ENCODE assay signal across 8 cellular contexts in the genomic region with DNA sequence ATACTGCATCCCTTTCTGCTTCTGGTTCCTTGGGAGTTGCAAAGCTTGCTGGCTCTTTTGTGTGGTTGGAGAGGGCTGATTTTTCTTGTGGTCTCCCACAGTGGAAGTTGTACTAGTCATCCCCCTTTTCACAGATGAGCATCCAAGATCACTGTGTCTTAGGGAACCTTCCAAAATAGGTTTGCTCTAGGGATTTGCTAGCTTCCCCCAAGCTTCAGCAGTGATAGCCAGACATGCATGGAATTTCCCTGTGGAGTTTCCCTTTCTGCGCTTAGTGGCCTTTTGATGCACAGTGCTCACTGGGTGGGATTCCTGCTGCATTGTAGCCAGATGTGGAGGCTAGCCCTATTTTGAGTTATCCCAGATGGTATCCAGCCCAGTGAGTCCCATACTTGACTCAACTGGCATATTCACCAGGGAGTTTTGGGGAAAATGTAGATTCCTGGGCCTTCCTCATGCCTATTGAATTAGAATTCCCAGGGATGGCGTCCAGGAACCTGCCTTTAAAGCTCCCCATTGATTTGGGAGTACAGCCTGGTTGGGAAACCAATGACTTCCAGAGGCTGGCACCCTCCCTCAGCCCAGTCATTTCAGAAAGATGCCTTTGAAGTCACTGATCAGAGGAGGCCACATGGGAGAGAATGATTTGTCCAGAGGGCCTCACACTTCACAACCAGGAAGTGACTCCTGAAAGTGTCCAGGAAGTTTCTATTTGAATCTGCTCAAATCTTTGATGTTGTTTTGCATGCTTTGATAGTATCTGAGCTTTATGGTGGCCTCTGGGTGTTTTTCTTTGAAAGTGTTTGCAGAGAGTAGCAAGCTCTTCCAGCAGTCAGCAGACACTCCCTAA. TPM values are rescaled to one million over a fixed set of nuclear protein-coding genes. Genes with fewer than 3 reads are reported as not detected.
DNase-seq lines count a peak whose midpoint lies in the region; ATAC-seq and TF ChIP-seq lines count a peak whose summit lies in the region.

No MANE protein-coding gene starts in this region.

- no peak for TF ChIP-seq EP300 in gastroesophageal sphincter (IDR thresholded peaks at IDR 0.05)

- TF ChIP-seq POLR2A in gastroesophageal sphincter (IDR thresholded peaks at IDR 0.05), result no peak

- CTCF ChIA-PET in AG04449 (lab: Yijun Ruan, JAX), result interaction anchor here (1.2 to 1.7 kb wide), 5 partner anchors 11 to 81 kb away, joined by 4 to 6 read pairs (median 5); a partner anchor contains a TSS

- H3K27me3 Mint-ChIP-seq in T-helper 2 cell treated with Interferon-gamma antibody and Interleukin-4, amounts not matched to agents 5 μg/mL and 100 μg/mL, for 36 hours (ENCODE audit: low read depth), result no peaks in the 10 kb centered on the region

- H3K9me3 Mint-ChIP-seq in T-helper 2 cell treated with Interferon-gamma antibody and Interleukin-4, amounts not matched to agents 5 μg/mL and 100 μg/mL, for 36 hours, result no peaks in the 10 kb centered on the region

- POLR2A ChIA-PET in AG04449 (lab: Yijun Ruan, JAX), result no interaction called here

- H3K4me3 Mint-ChIP-seq in T-helper 2 cell treated with Interferon-gamma antibody and Interleukin-4, amounts not matched to agents 5 μg/mL and 100 μg/mL, for 36 hours, result peak overlapping the region; percentile 51

- peak overlapping the region; percentile 74 for H3K27ac Mint-ChIP-seq in T-helper 2 cell treated with Interferon-gamma antibody and Interleukin-4, amounts not matched to agents 5 μg/mL and 100 μg/mL, for 36 hours

- H3K4me3 ChIP-seq in AG04449 (ENCODE audit: low read depth, low read length), result no peak overlapping the region
- no peak overlapping the region for H3K4me3 ChIP-seq in gastroesophageal sphincter

- 80 to 90% methylated on average over 1 to 2 of the region's 2 CpGs for WGBS in gastroesophageal sphincter (ENCODE audit: low coverage in 1 of 2), 2 donors

- no peaks in the 10 kb centered on the region for H3K9me3 ChIP-seq in gastroesophageal sphincter

- TF ChIP-seq CTCF in AG04449 (IDR thresholded peaks at IDR 0.05; ENCODE audit: insufficient read depth, low read length, missing control alignments) (no peak), GM10266 (IDR thresholded peaks at IDR 0.05; ENCODE audit: control insufficient read depth, insufficient read depth, low read depth, missing control alignments) (no peak), gastroesophageal sphincter (IDR thresholded peaks at IDR 0.05) (no peak)

- no peak for ATAC-seq in gastroesophageal sphincter
- no peak for ATAC-seq in HG02970 (IDR thresholded peaks at IDR 0.05; ENCODE audit: low FRiP score, unreplicated experiment)

- H3K36me3 Mint-ChIP-seq in T-helper 2 cell treated with Interferon-gamma antibody and Interleukin-4, amounts not matched to agents 5 μg/mL and 100 μg/mL, for 36 hours (ENCODE audit: low read depth), result peaks cover 37% of the 10 kb centered on the region

- DNase-seq in AG04449 (ENCODE audit: low read depth, low spot score), result peak; percentile 75
- DNase-seq in GM10266 (ENCODE audit: extremely low spot score), result peak; percentile 50
- peak; percentile 64 for DNase-seq in T-helper 2 cell treated with Interferon-gamma antibody and Interleukin-4, amounts not matched to agents 5 μg/mL and 100 μg/mL, for 36 hours (ENCODE audit: low spot score)
- DNase-seq in foreskin melanocyte, result peak; percentile 36
- DNase-seq in retina, result no peak
- DNase-seq in activated effector memory CD4-positive, alpha-beta T cell treated with Interleukin-2 at 50 U/mL for 16 hours, result no peak

- H3K27ac ChIP-seq in gastroesophageal sphincter, result no peak overlapping the region

- peaks cover 0 to 40% (median 16%) of the 10 kb centered on the region in 3 donors for H3K4me1 ChIP-seq in gastroesophageal sphincter

- H3K27me3 ChIP-seq in gastroesophageal sphincter, result no peaks in the 10 kb centered on the region

- H3K4me1 Mint-ChIP-seq in T-helper 2 cell treated with Interferon-gamma antibody and Interleukin-4, amounts not matched to agents 5 μg/mL and 100 μg/mL, for 36 hours (ENCODE audit: low read depth), result peaks cover 49% of the 10 kb centered on the region

- no peaks in the 10 kb centered on the region for H3K36me3 ChIP-seq in gastroesophageal sphincter

RNA-seq across cellular contexts. Expression of a gene that starts 25.9 kb away (rescaled TPM):
- 10 to 100 TPM; 10.3 to 16.0 (median 13.3) TPM for total RNA-seq in gastroesophageal sphincter

Comparison
In these comparisons a context has a peak if more than half of its experiments do, and no peak if none do; other contexts are left out.
1. DNase-seq: peak in AG04449 (single experiment), GM10266 (single experiment), T-helper 2 cell treated with Interferon-gamma antibody and Interleukin-4, amounts not matched to agents 5 μg/mL and 100 μg/mL, for 36 hours (single experiment) and foreskin melanocyte (single experiment); none in retina (single experiment) and activated effector memory CD4-positive, alpha-beta T cell treated with Interleukin-2 at 50 U/mL for 16 hours (single experiment).